ENCODE assay signal across 16 cellular contexts in genomic region chr11:46493786-46494185, GRCh38.
"Had no signal": no experiment of that assay in that cellular context is flagged by ENCODE, and none has a peak within 500 bp of the region (broad histone marks: within the 10 kb centered on the region; RNA-seq: fewer than 3 reads in every experiment).

No MANE protein-coding gene starts in this region.

- H3K27ac ChIP-seq: cardiac muscle cell, psoas muscle, testis had no signal

- H3K4me3 Mint-ChIP-seq: activated CD8-positive, alpha-beta memory T cell treated with anti-CD3 and anti-CD28 coated beads, Interleukin-2, amount 10 ng/mL, durations not matched to agents 7 days and 5 days; activated naive CD8-positive, alpha-beta T cell treated with anti-CD3 and anti-CD28 coated beads, Interleukin-2, amount 10 ng/mL, durations not matched to agents 7 days and 5 days; activated T-cell treated with anti-CD3 and anti-CD28 coated beads, Interleukin-2, amount 50 U/mL, for 24 hours; naive thymus-derived CD8-positive, alpha-beta T cell; T-helper 2 cell treated with Interferon-gamma antibody and Interleukin-4, amounts not matched to agents 5 μg/mL and 100 μg/mL, for 36 hours had no signal

- DNase-seq: activated CD8-positive, alpha-beta memory T cell treated with anti-CD3 and anti-CD28 coated beads, Interleukin-2, amount 10 ng/mL, durations not matched to agents 7 days and 5 days; activated gamma-delta T cell; activated naive CD8-positive, alpha-beta T cell treated with anti-CD3 and anti-CD28 coated beads, Interleukin-2, amount 10 ng/mL, durations not matched to agents 7 days and 5 days; activated T-cell treated with anti-CD3 and anti-CD28 coated beads, Interleukin-2, amount 50 U/mL, for 24 hours; aorta; kidney glomerular epithelial cell; naive thymus-derived CD8-positive, alpha-beta T cell; psoas muscle; stimulated activated CD4-positive, alpha-beta T cell treated with anti-CD3 and anti-CD28 coated beads, Interleukin-2, amount 100 ng/mL, for 24 hours; stimulated activated naive CD8-positive, alpha-beta T cell treated with anti-CD3 and anti-CD28 coated beads, Interleukin-15, Interleukin-2, amounts not matched to agents 100 U/mL and 50 U/mL, for 24 hours; SW 1271; testis had no signal

- H3K27me3 ChIP-seq: cardiac muscle cell, testis had no signal

- ATAC-seq: activated CD8-positive, alpha-beta memory T cell treated with anti-CD3 and anti-CD28 coated beads, Interleukin-2, amount 10 ng/mL, durations not matched to agents 7 days and 5 days; naive thymus-derived CD8-positive, alpha-beta T cell; psoas muscle; sciatic nerve; stimulated activated naive CD8-positive, alpha-beta T cell treated with anti-CD3 and anti-CD28 coated beads, Interleukin-15, Interleukin-2, amounts not matched to agents 100 U/mL and 50 U/mL, for 24 hours had no signal

- H3K27ac Mint-ChIP-seq: activated CD8-positive, alpha-beta memory T cell treated with anti-CD3 and anti-CD28 coated beads, Interleukin-2, amount 10 ng/mL, durations not matched to agents 7 days and 5 days; activated naive CD8-positive, alpha-beta T cell treated with anti-CD3 and anti-CD28 coated beads, Interleukin-2, amount 10 ng/mL, durations not matched to agents 7 days and 5 days; activated T-cell treated with anti-CD3 and anti-CD28 coated beads, Interleukin-2, amount 50 U/mL, for 24 hours; T-helper 2 cell treated with Interferon-gamma antibody and Interleukin-4, amounts not matched to agents 5 μg/mL and 100 μg/mL, for 36 hours had no signal

- H3K9me3 Mint-ChIP-seq: activated naive CD8-positive, alpha-beta T cell treated with anti-CD3 and anti-CD28 coated beads, Interleukin-2, amount 10 ng/mL, durations not matched to agents 7 days and 5 days; activated T-cell treated with anti-CD3 and anti-CD28 coated beads, Interleukin-2, amount 50 U/mL, for 24 hours; naive thymus-derived CD8-positive, alpha-beta T cell; T-helper 2 cell treated with Interferon-gamma antibody and Interleukin-4, amounts not matched to agents 5 μg/mL and 100 μg/mL, for 36 hours had no signal

- H3K9me3 ChIP-seq: psoas muscle, testis had no signal

- H3K27me3 Mint-ChIP-seq: activated CD8-positive, alpha-beta memory T cell treated with anti-CD3 and anti-CD28 coated beads, Interleukin-2, amount 10 ng/mL, durations not matched to agents 7 days and 5 days; activated naive CD8-positive, alpha-beta T cell treated with anti-CD3 and anti-CD28 coated beads, Interleukin-2, amount 10 ng/mL, durations not matched to agents 7 days and 5 days; activated T-cell treated with anti-CD3 and anti-CD28 coated beads, Interleukin-2, amount 50 U/mL, for 24 hours; naive thymus-derived CD8-positive, alpha-beta T cell had no signal

- H3K36me3 ChIP-seq: cardiac muscle cell had no signal

- H3K4me3 ChIP-seq: cardiac muscle cell, lung, psoas muscle, testis had no signal
